Comparison of ENCODE assay signal across 9 cellular contexts in genomic region chr19:2719910-2720776, GRCh38. TPM values are rescaled to one million over a fixed set of nuclear protein-coding genes. Genes with fewer than 3 reads are reported as not detected.
DNase-seq lines count a peak whose midpoint lies in the region; ATAC-seq and TF ChIP-seq lines count a peak whose summit lies in the region.
"Had no signal": no experiment of that assay in that cellular context is flagged by ENCODE, and none has a peak within 500 bp of the region (broad histone marks: within the 10 kb centered on the region; RNA-seq: fewer than 3 reads in every experiment).

No MANE protein-coding gene starts in this region.

- TF ChIP-seq CTCF in GM12873 (IDR thresholded peaks at IDR 0.05; ENCODE audit: insufficient read depth, low read depth, low read length, missing control alignments) (peak; percentile 20), WERI-Rb-1 (IDR thresholded peaks at IDR 0.05; ENCODE audit: low read depth, low read length) (no peak), MM.1S (IDR thresholded peaks at IDR 0.05; ENCODE audit: low read length) (no peak)

- no peak overlapping the region for H2AFZ ChIP-seq in MM.1S (ENCODE audit: low read length)

- H3K4me3 ChIP-seq in WERI-Rb-1 (ENCODE audit: low read depth, low read length), result peak overlapping the region; percentile 56
- peak overlapping the region; percentile 76 for H3K4me3 ChIP-seq in right cardiac atrium (ENCODE audit: low read length)
- peak overlapping the region; percentile 46 for H3K4me3 ChIP-seq in skeletal muscle cell (ENCODE audit: low read depth, low read length)
- H3K4me3 ChIP-seq in MM.1S (ENCODE audit: low read length), result no peak overlapping the region

- H3K4me2 ChIP-seq in MM.1S (ENCODE audit: low read depth, low read length), result no peak overlapping the region

- 2% methylated on average over 37 of the region's 37 CpGs for WGBS in right cardiac atrium

- H3K9me3 ChIP-seq in WERI-Rb-1 (ENCODE audit: severe bottlenecking) (peaks cover 8% of the 10 kb centered on the region), right cardiac atrium (ENCODE audit: control insufficient read depth, low read length) (peaks cover 2% of the 10 kb centered on the region), MM.1S (replicated peaks; ENCODE audit: insufficient read depth, low read length) (no peaks in the 10 kb centered on the region)

- no peaks in the 10 kb centered on the region for H3K79me2 ChIP-seq in MM.1S (ENCODE audit: low read length)

- DNase-seq in WERI-Rb-1 (no peak), right cardiac atrium (peak; percentile 62 to 77 (median 72)), skeletal muscle cell (ENCODE audit: low read depth) (no peak), DMS53 treated with DMSO at 0.1 percent for 48 hours (lab: John Stamatoyannopoulos, UW; ENCODE audit: unreplicated experiment) (no peak), MM.1S (no peak)
- DNase-seq: activated CD8-positive, alpha-beta memory T cell treated with anti-CD3 and anti-CD28 coated beads, Interleukin-2, amount 10 ng/mL, durations not matched to agents 7 days and 5 days had no signal

- intact Hi-C loops in right cardiac atrium (cut with DNase I), result no loop called here

- H3K4me1 ChIP-seq in right cardiac atrium (ENCODE audit: control insufficient read depth, insufficient read depth, low read length) (peaks cover 5% of the 10 kb centered on the region), MM.1S (ENCODE audit: low read length) (no peaks in the 10 kb centered on the region)

- H3K9ac ChIP-seq in MM.1S (ENCODE audit: low read length), result no peak overlapping the region

- H3K27me3 ChIP-seq in WERI-Rb-1 (ENCODE audit: insufficient read depth, low read depth, severe bottlenecking), result no peaks in the 10 kb centered on the region
- H3K27me3 ChIP-seq in right cardiac atrium (ENCODE audit: control insufficient read depth, insufficient read depth), result no peaks in the 10 kb centered on the region
- peaks cover 76% of the 10 kb centered on the region for H3K27me3 ChIP-seq in MM.1S (replicated peaks; ENCODE audit: insufficient read depth, low read length)

- no peaks in the 10 kb centered on the region for H4K20me1 ChIP-seq in MM.1S (ENCODE audit: insufficient read depth, low read length)

- H3K9me2 ChIP-seq in MM.1S (replicated peaks; ENCODE audit: insufficient read depth, low read length), result no peaks in the 10 kb centered on the region

- H3F3A ChIP-seq in MM.1S (ENCODE audit: insufficient read depth, low read length), result 0 out of 2 replicates have a peak, but pooled peaks cover 4% of the 10 kb centered on the region

- ATAC-seq in right cardiac atrium (peak; percentile 46 to 49), esophagus mucosa (no peak), GM18867 (IDR thresholded peaks at IDR 0.05; ENCODE audit: unreplicated experiment) (no peak)
- ATAC-seq: activated CD8-positive, alpha-beta memory T cell treated with anti-CD3 and anti-CD28 coated beads, Interleukin-2, amount 10 ng/mL, durations not matched to agents 7 days and 5 days had no signal

- H3K27ac ChIP-seq in WERI-Rb-1 (no peak overlapping the region), right cardiac atrium (ENCODE audit: low read length) (peak overlapping the region; percentile 14), MM.1S (ENCODE audit: low read length) (no peak overlapping the region)

- H3K36me3 ChIP-seq in WERI-Rb-1 (peaks cover 7% of the 10 kb centered on the region), MM.1S (replicated peaks; ENCODE audit: insufficient read depth, low read length) (no peaks in the 10 kb centered on the region)

RNA-seq across cellular contexts. Expression of gene DIRAS1, which starts 1.0 kb away (rescaled TPM):
- total RNA-seq in right cardiac atrium (100 to 1,000 TPM; 160 to 176 (median 172) TPM), esophagus mucosa (1.00 TPM)
- 155 TPM for polyA plus RNA-seq in right cardiac atrium
- total RNA-seq: activated CD8-positive, alpha-beta memory T cell treated with anti-CD3 and anti-CD28 coated beads, Interleukin-2, amount 10 ng/mL, durations not matched to agents 7 days and 5 days had no signal

RNA-seq across cellular contexts. Expression of gene GNG7, which starts 17.6 kb away (rescaled TPM):
- total RNA-seq in right cardiac atrium, result 10 to 100 TPM; 40.2 to 58.2 (median 48.6) TPM
- polyA plus RNA-seq in right cardiac atrium, result 25.4 TPM
- 0.68 TPM for total RNA-seq in esophagus mucosa
- total RNA-seq: activated CD8-positive, alpha-beta memory T cell treated with anti-CD3 and anti-CD28 coated beads, Interleukin-2, amount 10 ng/mL, durations not matched to agents 7 days and 5 days had no signal

RNA-seq across cellular contexts. Expression of gene SLC39A3, which starts 19.7 kb away (rescaled TPM):
- total RNA-seq in right cardiac atrium (10 to 100 TPM; 19.9 to 25.5 (median 23.4) TPM), esophagus mucosa (21.0 TPM)
- 29.3 TPM for polyA plus RNA-seq in right cardiac atrium

Comparison
In these comparisons a context has a peak if more than half of its experiments do, and no peak if none do; other contexts are left out.
1. DNase-seq: peak in right cardiac atrium (3 of 3); none in WERI-Rb-1 (single experiment), skeletal muscle cell (single experiment), DMS53 treated with DMSO at 0.1 percent for 48 hours (single experiment) and MM.1S (single experiment).
2. ATAC-seq: peak in right cardiac atrium (2 of 2); none in esophagus mucosa (single experiment) and GM18867 (single experiment).
3. RNA of gene DIRAS1, which starts 1.0 kb away (total RNA-seq): 160 to 176 TPM in right cardiac atrium; 1.00 TPM in esophagus mucosa (single experiment); every median in the first group is over 10 times any median in the second.
4. RNA of gene GNG7, which starts 17.6 kb away (total RNA-seq): 40.2 to 58.2 TPM in right cardiac atrium; 0.68 TPM in esophagus mucosa (single experiment); every median in the first group is over 10 times any median in the second.